In the genomic region with DNA sequence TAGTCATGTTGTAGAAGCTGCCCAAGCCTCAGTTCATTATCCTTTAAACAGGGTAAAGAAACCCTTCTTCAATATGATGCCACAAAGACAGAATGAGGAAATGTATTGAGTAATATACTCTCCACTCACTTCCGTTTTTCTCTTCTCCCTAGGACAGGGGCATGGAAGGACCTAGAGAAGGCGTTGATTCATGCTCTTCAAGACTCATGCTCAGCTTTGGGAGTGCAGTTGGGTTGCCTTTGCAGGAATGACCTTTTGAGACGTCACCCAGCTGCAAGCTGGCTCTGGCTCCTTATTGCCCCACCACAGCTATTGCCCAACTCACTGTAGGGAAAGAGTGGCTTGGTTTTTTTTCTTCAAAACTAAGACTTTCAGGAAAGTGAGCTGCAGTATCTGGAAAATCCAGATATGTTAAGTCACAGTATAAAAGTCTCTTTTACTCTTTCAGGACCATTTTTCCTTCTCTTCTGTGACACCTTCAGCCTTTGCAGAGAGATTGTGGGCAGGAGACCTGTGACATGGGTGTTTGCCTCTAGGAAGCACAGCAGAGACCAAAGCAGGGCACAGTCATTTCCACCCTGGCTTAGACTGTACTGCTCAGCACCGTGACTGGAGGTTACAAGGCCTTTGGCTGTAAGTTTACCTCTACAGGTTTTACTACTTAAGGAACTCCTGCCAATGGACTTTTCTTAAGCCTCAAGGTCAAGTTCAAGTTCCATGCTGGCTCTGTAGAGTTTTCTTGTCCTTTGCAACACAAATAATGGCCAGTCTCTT, we compare ENCODE assay signal across 8 cellular contexts. TPM values are rescaled to one million over a fixed set of nuclear protein-coding genes. Genes with fewer than 3 reads are reported as not detected.
A peak's percentile ranks its signal among the peaks of the same experiment; 100 is the strongest.
DNase-seq lines count a peak whose midpoint lies in the region; ATAC-seq and TF ChIP-seq lines count a peak whose summit lies in the region.

No MANE protein-coding gene starts in this region.

- H3K36me3 Mint-ChIP-seq in GM23338 (ENCODE audit: low read depth) = no peaks in the 10 kb centered on the region

- H3K27me3 Mint-ChIP-seq in GM23338 (ENCODE audit: insufficient read depth, low read depth, poor library complexity) = no peaks in the 10 kb centered on the region

- no peaks in the 10 kb centered on the region for H3K4me1 Mint-ChIP-seq in GM23338

- H3K36me3 ChIP-seq in mammary epithelial cell (ENCODE audit: insufficient read depth, low read length) = no peaks in the 10 kb centered on the region
- H3K36me3 ChIP-seq in GM23338 (ENCODE audit: insufficient read depth) = no peaks in the 10 kb centered on the region
- H3K36me3 ChIP-seq in PC-9 (ENCODE audit: low read depth) = no peaks in the 10 kb centered on the region

- intact Hi-C loops in mammary epithelial cell (cut with micrococcal nuclease) = no loop called here
- intact Hi-C loops in PC-9 (cut with micrococcal nuclease; ENCODE audit: unreplicated experiment) = no loop called here
- intact Hi-C loops in posterior cingulate gyrus (cut with DNase I) = no loop called here

- POLR2A ChIA-PET in PC-9 (lab: Charles Lee; ENCODE audit: unreplicated experiment) = no interaction called here

- WGBS in mammary epithelial cell (ENCODE audit: low coverage, missing lambda C conversion rate) = 76% methylated on average over 4 of the region's 4 CpGs

- TF ChIP-seq CTCF in mammary epithelial cell (conservative IDR thresholded peaks at IDR 0.05 in 1 of 2, IDR thresholded peaks at IDR 0.05 in 1 of 2; ENCODE audit: extremely low read depth in 1 of 2, insufficient read depth in 1 of 2, low read depth in 1 of 2, low read length in 2 of 2) (no peak), GM23338 (conservative IDR thresholded peaks at IDR 0.05; ENCODE audit: low read depth in 2 of 2) (no peak), PC-9 (conservative IDR thresholded peaks at IDR 0.05) (no peak)

- no TSS peak for BruUV-seq in mammary epithelial cell (replicated peaks; lab: Mats Ljungman, UMichigan)
- no TSS peak for BruUV-seq in PC-9 (replicated peaks; lab: Mats Ljungman, UMichigan)

- ATAC-seq in GM19397 (IDR thresholded peaks at IDR 0.05; ENCODE audit: unreplicated experiment) = peak; percentile 65
- ATAC-seq in HG03457 (IDR thresholded peaks at IDR 0.05; ENCODE audit: unreplicated experiment) = peak; percentile 77
- ATAC-seq in GM23338 = no peak

- no peaks in the 10 kb centered on the region for H3K9me3 Mint-ChIP-seq in GM23338

- H3K79me2 ChIP-seq in mammary epithelial cell (ENCODE audit: insufficient read depth, low read length) (no peaks in the 10 kb centered on the region), GM23338 (replicated peaks; ENCODE audit: insufficient read depth) (no peaks in the 10 kb centered on the region), PC-9 (ENCODE audit: low read depth) (no peaks in the 10 kb centered on the region)

- no peaks in the 10 kb centered on the region for H4K20me1 ChIP-seq in mammary epithelial cell (ENCODE audit: insufficient read depth, low read length)
- no peaks in the 10 kb centered on the region for H4K20me1 ChIP-seq in GM23338 (replicated peaks; ENCODE audit: insufficient read depth)
- no peaks in the 10 kb centered on the region for H4K20me1 ChIP-seq in PC-9 (ENCODE audit: insufficient read depth)

- H2AFZ ChIP-seq in mammary epithelial cell (ENCODE audit: low read depth, low read length) (no peak overlapping the region), GM23338 (no peak overlapping the region), PC-9 (no peak overlapping the region)

- dilution Hi-C loops in mammary epithelial cell (cut with HindIII; ENCODE audit: low sequenced_read_pairs) = no loop called here

- H3K27ac Mint-ChIP-seq in GM23338 = no peak overlapping the region

- H3K9ac ChIP-seq in mammary epithelial cell (ENCODE audit: insufficient read depth, low read length) = no peak overlapping the region

- in situ Hi-C loops in mammary epithelial cell (cut with MboI; ENCODE audit: low sequenced_read_pairs in 2 of 2) = no loop called here

- H3K27me3 ChIP-seq in mammary epithelial cell (ENCODE audit: insufficient read depth, low read length) (no peaks in the 10 kb centered on the region), GM23338 (ENCODE audit: insufficient read depth) (no peaks in the 10 kb centered on the region), PC-9 (ENCODE audit: insufficient read depth, low read depth) (no peaks in the 10 kb centered on the region)

- H3K9me2 ChIP-seq in GM23338 (ENCODE audit: insufficient read depth) = no peaks in the 10 kb centered on the region; the same call in 1 of the 2 replicates
- H3K9me2 ChIP-seq in PC-9 (ENCODE audit: insufficient read depth) = no peaks in the 10 kb centered on the region

- no peaks in the 10 kb centered on the region for H3K9me3 ChIP-seq in mammary epithelial cell (replicated peaks; ENCODE audit: insufficient read depth, low read length)
- no peaks in the 10 kb centered on the region for H3K9me3 ChIP-seq in PC-9 (ENCODE audit: insufficient read depth, low read depth)

- peaks cover 29% of the 10 kb centered on the region for H3K4me1 ChIP-seq in mammary epithelial cell (ENCODE audit: insufficient read depth, low read length)
- no peaks in the 10 kb centered on the region for H3K4me1 ChIP-seq in GM23338 (ENCODE audit: insufficient read depth)
- H3K4me1 ChIP-seq in PC-9 (replicated peaks; ENCODE audit: insufficient read depth) = peaks cover 18% of the 10 kb centered on the region; the same call in 1 of the 2 replicates

- no peaks in the 10 kb centered on the region for H3F3A ChIP-seq in GM23338 (replicated peaks; ENCODE audit: low read depth)
- H3F3A ChIP-seq in PC-9 (ENCODE audit: insufficient read depth, low read depth) = no peaks in the 10 kb centered on the region

- H3K4me3 ChIP-seq in mammary epithelial cell (replicated peaks in 1 of 3; ENCODE audit: insufficient read depth in 1 of 3, low read depth in 2 of 3, low read length in 3 of 3) = no peak overlapping the region
- no peak overlapping the region for H3K4me3 ChIP-seq in skeletal muscle cell (ENCODE audit: low read depth, low read length)
- H3K4me3 ChIP-seq in GM23338 = no peak overlapping the region
- no peak overlapping the region for H3K4me3 ChIP-seq in PC-9

- DNase-seq in Ammon's horn (ENCODE audit: low spot score) = peak; percentile 69
- peak; percentile 70 for DNase-seq in mammary epithelial cell
- DNase-seq in skeletal muscle cell (ENCODE audit: low read depth) = peak; percentile 70
- DNase-seq in GM23338 (ENCODE audit: low spot score) = no peak
- DNase-seq in PC-9 = no peak
- DNase-seq in posterior cingulate gyrus = no peak

- CTCF ChIA-PET in mammary epithelial cell (lab: Charles Lee; ENCODE audit: low non-redundant PET) (no interaction called here), PC-9 (lab: Charles Lee) (no interaction called here)

- H3K27ac ChIP-seq in mammary epithelial cell (ENCODE audit: insufficient read depth, low read depth, low read length) (no peak overlapping the region), GM23338 (ENCODE audit: low read depth) (no peak overlapping the region), PC-9 (no peak overlapping the region)

- H3K4me3 Mint-ChIP-seq in GM23338 = no peak overlapping the region

- no peak overlapping the region for H3K4me2 ChIP-seq in mammary epithelial cell (ENCODE audit: insufficient read depth, low read depth, low read length)
- no peak overlapping the region for H3K4me2 ChIP-seq in GM23338
- H3K4me2 ChIP-seq in PC-9 = no peak overlapping the region

TF ChIP-seq in GM23338, 12 proteins besides CTCF, POLR2A, EP300 and RAD21:
- TF ChIP-seq, protein P1, sequence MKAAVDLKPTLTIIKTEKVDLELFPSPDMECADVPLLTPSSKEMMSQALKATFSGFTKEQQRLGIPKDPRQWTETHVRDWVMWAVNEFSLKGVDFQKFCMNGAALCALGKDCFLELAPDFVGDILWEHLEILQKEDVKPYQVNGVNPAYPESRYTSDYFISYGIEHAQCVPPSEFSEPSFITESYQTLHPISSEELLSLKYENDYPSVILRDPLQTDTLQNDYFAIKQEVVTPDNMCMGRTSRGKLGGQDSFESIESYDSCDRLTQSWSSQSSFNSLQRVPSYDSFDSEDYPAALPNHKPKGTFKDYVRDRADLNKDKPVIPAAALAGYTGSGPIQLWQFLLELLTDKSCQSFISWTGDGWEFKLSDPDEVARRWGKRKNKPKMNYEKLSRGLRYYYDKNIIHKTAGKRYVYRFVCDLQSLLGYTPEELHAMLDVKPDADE (IDR thresholded peaks at IDR 0.05) = no peak
- no peak for TF ChIP-seq CREB1 (CRISPR knock-in tag; IDR thresholded peaks at IDR 0.05; ENCODE audit: low read depth)
- TF ChIP-seq ZNF331 (CRISPR knock-in tag; IDR thresholded peaks at IDR 0.05; ENCODE audit: low read depth) = no peak
- TF ChIP-seq EZH2 (IDR thresholded peaks at IDR 0.05; ENCODE audit: low read depth, unreplicated experiment) = no peak
- TF ChIP-seq STAT1 (IDR thresholded peaks at IDR 0.05; ENCODE audit: unreplicated experiment) = no peak
- TF ChIP-seq EZH2phosphoT487 (IDR thresholded peaks at IDR 0.05; ENCODE audit: unreplicated experiment) = no peak

RNA-seq across cellular contexts. Expression of gene XCL2, which starts 39.5 kb away (rescaled TPM):
- total RNA-seq in mammary epithelial cell = not detected
- polyA plus RNA-seq in mammary epithelial cell = not detected
- not detected for polyA minus RNA-seq in mammary epithelial cell
- total RNA-seq in GM23338 (2014; rRNA removed; shearing (Covaris generic)) = not detected in 2 replicates
- polyA plus RNA-seq in GM23338 (2016; fragmentation: Nextera tagmentation; extraction: Ambion mirVana) = not detected in 2 replicates
- not detected in 2 replicates for total RNA-seq in PC-9 (2021)

Comparison
In these comparisons a context has a peak if more than half of its experiments do, and no peak if none do; other contexts are left out.
1. DNase-seq: peak in Ammon's horn (single experiment), mammary epithelial cell (single experiment) and skeletal muscle cell (single experiment); none in GM23338 (single experiment), PC-9 (0 of 2) and posterior cingulate gyrus (0 of 10).